In the genomic region with DNA sequence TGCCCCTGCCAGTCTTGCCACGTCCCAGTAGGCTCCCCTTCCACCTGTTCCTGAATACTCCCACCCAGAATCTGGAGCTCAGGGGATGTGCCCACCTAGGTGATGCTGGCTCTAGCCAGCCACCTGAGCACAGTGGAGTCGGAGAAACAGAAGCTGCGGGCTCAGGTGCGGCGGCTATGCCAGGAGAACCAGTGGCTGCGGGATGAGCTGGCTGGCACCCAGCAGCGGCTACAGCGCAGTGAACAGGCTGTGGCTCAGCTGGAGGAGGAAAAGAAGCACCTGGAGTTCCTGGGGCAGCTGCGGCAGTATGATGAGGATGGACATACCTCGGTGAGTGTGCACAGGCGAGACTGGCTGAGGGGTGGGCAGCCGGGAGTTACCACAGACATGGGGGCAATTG, we compare ENCODE assay signal across 1 cellular context.
TF ChIP-seq lines count a peak whose summit lies in the region.

No MANE protein-coding gene starts in this region.

TF ChIP-seq in HepG2, 621 proteins besides CTCF, POLR2A, EP300 and RAD21:
- TF ChIP-seq MYC (CRISPR knock-in tag; IDR thresholded peaks at IDR 0.05; ENCODE audit: borderline replicate concordance) (0 out of 2 replicates have a peak, but pooled peaks have one; percentile 31), AGO2 (optimal IDR thresholded peaks at IDR 0.05; ENCODE audit: low read depth, low read length) (peak; percentile 66)
- TF ChIP-seq, protein P1, sequence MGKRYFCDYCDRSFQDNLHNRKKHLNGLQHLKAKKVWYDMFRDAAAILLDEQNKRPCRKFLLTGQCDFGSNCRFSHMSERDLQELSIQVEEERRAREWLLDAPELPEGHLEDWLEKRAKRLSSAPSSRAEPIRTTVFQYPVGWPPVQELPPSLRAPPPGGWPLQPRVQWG (CRISPR knock-in tag; IDR thresholded peaks at IDR 0.05; ENCODE audit: borderline replicate concordance, low read depth) = no peak
